ENCODE assay signal across 1 cellular context in genomic region chr2:145729993-145730770, GRCh38.
A peak's percentile ranks its signal among the peaks of the same experiment; 100 is the strongest.
TF ChIP-seq lines count a peak whose summit lies in the region.

No MANE protein-coding gene starts in this region.

TF ChIP-seq in K562, 482 proteins besides CTCF, POLR2A, EP300 and RAD21 (continued from another document and continues in another):
- peak; percentile 84; the same call in 1 of the 2 replicates for TF ChIP-seq NFATC3 (IDR thresholded peaks at IDR 0.05)
- no peak for TF ChIP-seq NFIC (IDR thresholded peaks at IDR 0.05)
- TF ChIP-seq, protein P1, sequence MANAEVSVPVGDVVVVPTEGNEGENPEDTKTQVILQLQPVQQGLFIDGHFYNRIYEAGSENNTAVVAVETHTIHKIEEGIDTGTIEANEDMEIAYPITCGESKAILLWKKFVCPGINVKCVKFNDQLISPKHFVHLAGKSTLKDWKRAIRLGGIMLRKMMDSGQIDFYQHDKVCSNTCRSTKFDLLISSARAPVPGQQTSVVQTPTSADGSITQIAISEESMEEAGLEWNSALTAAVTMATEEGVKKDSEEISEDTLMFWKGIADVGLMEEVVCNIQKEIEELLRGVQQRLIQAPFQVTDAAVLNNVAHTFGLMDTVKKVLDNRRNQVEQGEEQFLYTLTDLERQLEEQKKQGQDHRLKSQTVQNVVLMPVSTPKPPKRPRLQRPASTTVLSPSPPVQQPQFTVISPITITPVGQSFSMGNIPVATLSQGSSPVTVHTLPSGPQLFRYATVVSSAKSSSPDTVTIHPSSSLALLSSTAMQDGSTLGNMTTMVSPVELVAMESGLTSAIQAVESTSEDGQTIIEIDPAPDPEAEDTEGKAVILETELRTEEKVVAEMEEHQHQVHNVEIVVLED (CRISPR knock-in tag; IDR thresholded peaks at IDR 0.05), result no peak
- TF ChIP-seq OTX1 (CRISPR knock-in tag; IDR thresholded peaks at IDR 0.05), result no peak
- TF ChIP-seq ZNF586 (CRISPR knock-in tag; conservative IDR thresholded peaks at IDR 0.05), result no peak
- TF ChIP-seq ZNF124 (CRISPR knock-in tag; IDR thresholded peaks at IDR 0.05), result no peak
- TF ChIP-seq, protein P2, sequence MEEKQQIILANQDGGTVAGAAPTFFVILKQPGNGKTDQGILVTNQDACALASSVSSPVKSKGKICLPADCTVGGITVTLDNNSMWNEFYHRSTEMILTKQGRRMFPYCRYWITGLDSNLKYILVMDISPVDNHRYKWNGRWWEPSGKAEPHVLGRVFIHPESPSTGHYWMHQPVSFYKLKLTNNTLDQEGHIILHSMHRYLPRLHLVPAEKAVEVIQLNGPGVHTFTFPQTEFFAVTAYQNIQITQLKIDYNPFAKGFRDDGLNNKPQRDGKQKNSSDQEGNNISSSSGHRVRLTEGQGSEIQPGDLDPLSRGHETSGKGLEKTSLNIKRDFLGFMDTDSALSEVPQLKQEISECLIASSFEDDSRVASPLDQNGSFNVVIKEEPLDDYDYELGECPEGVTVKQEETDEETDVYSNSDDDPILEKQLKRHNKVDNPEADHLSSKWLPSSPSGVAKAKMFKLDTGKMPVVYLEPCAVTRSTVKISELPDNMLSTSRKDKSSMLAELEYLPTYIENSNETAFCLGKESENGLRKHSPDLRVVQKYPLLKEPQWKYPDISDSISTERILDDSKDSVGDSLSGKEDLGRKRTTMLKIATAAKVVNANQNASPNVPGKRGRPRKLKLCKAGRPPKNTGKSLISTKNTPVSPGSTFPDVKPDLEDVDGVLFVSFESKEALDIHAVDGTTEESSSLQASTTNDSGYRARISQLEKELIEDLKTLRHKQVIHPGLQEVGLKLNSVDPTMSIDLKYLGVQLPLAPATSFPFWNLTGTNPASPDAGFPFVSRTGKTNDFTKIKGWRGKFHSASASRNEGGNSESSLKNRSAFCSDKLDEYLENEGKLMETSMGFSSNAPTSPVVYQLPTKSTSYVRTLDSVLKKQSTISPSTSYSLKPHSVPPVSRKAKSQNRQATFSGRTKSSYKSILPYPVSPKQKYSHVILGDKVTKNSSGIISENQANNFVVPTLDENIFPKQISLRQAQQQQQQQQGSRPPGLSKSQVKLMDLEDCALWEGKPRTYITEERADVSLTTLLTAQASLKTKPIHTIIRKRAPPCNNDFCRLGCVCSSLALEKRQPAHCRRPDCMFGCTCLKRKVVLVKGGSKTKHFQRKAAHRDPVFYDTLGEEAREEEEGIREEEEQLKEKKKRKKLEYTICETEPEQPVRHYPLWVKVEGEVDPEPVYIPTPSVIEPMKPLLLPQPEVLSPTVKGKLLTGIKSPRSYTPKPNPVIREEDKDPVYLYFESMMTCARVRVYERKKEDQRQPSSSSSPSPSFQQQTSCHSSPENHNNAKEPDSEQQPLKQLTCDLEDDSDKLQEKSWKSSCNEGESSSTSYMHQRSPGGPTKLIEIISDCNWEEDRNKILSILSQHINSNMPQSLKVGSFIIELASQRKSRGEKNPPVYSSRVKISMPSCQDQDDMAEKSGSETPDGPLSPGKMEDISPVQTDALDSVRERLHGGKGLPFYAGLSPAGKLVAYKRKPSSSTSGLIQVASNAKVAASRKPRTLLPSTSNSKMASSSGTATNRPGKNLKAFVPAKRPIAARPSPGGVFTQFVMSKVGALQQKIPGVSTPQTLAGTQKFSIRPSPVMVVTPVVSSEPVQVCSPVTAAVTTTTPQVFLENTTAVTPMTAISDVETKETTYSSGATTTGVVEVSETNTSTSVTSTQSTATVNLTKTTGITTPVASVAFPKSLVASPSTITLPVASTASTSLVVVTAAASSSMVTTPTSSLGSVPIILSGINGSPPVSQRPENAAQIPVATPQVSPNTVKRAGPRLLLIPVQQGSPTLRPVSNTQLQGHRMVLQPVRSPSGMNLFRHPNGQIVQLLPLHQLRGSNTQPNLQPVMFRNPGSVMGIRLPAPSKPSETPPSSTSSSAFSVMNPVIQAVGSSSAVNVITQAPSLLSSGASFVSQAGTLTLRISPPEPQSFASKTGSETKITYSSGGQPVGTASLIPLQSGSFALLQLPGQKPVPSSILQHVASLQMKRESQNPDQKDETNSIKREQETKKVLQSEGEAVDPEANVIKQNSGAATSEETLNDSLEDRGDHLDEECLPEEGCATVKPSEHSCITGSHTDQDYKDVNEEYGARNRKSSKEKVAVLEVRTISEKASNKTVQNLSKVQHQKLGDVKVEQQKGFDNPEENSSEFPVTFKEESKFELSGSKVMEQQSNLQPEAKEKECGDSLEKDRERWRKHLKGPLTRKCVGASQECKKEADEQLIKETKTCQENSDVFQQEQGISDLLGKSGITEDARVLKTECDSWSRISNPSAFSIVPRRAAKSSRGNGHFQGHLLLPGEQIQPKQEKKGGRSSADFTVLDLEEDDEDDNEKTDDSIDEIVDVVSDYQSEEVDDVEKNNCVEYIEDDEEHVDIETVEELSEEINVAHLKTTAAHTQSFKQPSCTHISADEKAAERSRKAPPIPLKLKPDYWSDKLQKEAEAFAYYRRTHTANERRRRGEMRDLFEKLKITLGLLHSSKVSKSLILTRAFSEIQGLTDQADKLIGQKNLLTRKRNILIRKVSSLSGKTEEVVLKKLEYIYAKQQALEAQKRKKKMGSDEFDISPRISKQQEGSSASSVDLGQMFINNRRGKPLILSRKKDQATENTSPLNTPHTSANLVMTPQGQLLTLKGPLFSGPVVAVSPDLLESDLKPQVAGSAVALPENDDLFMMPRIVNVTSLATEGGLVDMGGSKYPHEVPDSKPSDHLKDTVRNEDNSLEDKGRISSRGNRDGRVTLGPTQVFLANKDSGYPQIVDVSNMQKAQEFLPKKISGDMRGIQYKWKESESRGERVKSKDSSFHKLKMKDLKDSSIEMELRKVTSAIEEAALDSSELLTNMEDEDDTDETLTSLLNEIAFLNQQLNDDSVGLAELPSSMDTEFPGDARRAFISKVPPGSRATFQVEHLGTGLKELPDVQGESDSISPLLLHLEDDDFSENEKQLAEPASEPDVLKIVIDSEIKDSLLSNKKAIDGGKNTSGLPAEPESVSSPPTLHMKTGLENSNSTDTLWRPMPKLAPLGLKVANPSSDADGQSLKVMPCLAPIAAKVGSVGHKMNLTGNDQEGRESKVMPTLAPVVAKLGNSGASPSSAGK (IDR thresholded peaks at IDR 0.05), result peak; percentile 90
- TF ChIP-seq PPARD (CRISPR knock-in tag; IDR thresholded peaks at IDR 0.05), result no peak
- TF ChIP-seq ZNF212 (CRISPR knock-in tag; IDR thresholded peaks at IDR 0.05), result no peak
- TF ChIP-seq BDP1 (IDR thresholded peaks at IDR 0.05; ENCODE audit: insufficient read depth, insufficient read length), result no peak
- no peak for TF ChIP-seq HSF4 (CRISPR knock-in tag; IDR thresholded peaks at IDR 0.05; ENCODE audit: borderline replicate concordance)
- no peak for TF ChIP-seq SMARCA5 (IDR thresholded peaks at IDR 0.05)
- TF ChIP-seq NR2C2 (CRISPR knock-in tag; IDR thresholded peaks at IDR 0.05), result no peak
- TF ChIP-seq NR2C2 (tag; IDR thresholded peaks at IDR 0.05), result no peak
- no peak for TF ChIP-seq CBX1 (IDR thresholded peaks at IDR 0.05; ENCODE audit: low read depth)
- TF ChIP-seq CBX3 (IDR thresholded peaks at IDR 0.05; ENCODE audit: borderline replicate concordance in 1 of 2, low read length in 2 of 2), result peak in 1 of 2 experiments; percentile 22; a peak in 1 of 3 replicates
- no peak for TF ChIP-seq HBP1 (CRISPR knock-in tag; IDR thresholded peaks at IDR 0.05)
- peak; percentile 88 for TF ChIP-seq TCF3 (CRISPR knock-in tag; IDR thresholded peaks at IDR 0.05)
- TF ChIP-seq TAL1 (IDR thresholded peaks at IDR 0.05), result peak; percentile 77
- TF ChIP-seq NFYB (IDR thresholded peaks at IDR 0.05; ENCODE audit: extremely low read depth, insufficient read length), result no peak
- TF ChIP-seq YY1 (IDR thresholded peaks at IDR 0.05; ENCODE audit: borderline replicate concordance in 1 of 3, control insufficient read depth in 1 of 3, extremely low read depth in 1 of 3, insufficient read depth in 3 of 3, insufficient read length in 1 of 3, insufficient replicate concordance in 2 of 3, low read depth in 1 of 3, low read length in 2 of 3), result no peak
- no peak for TF ChIP-seq CGGBP1 (CRISPR knock-in tag; IDR thresholded peaks at IDR 0.05)
- 0 out of 2 replicates have a peak, but pooled peaks have one; percentile 43 for TF ChIP-seq SMARCC2 (IDR thresholded peaks at IDR 0.05; ENCODE audit: low read depth)
- no peak for TF ChIP-seq XRCC3 (IDR thresholded peaks at IDR 0.05)
- TF ChIP-seq KDM1A (IDR thresholded peaks at IDR 0.05), result peak; percentile 60 to 62
- TF ChIP-seq PCBP2 (IDR thresholded peaks at IDR 0.05; ENCODE audit: low read depth, low read length, poor library complexity, severe bottlenecking), result no peak
- TF ChIP-seq ETV6 (IDR thresholded peaks at IDR 0.05; ENCODE audit: borderline replicate concordance in 1 of 2, low read depth in 2 of 2, low read length in 1 of 2), result no peak
- no peak for TF ChIP-seq ETV6 (CRISPR knock-in tag; IDR thresholded peaks at IDR 0.05; ENCODE audit: borderline replicate concordance)
- peak; percentile 63; the same call in 1 of the 2 replicates for TF ChIP-seq POLR2AphosphoS5 (IDR thresholded peaks at IDR 0.05; ENCODE audit: control insufficient read depth, insufficient read depth, low read depth, low read length)
- TF ChIP-seq, protein P3, sequence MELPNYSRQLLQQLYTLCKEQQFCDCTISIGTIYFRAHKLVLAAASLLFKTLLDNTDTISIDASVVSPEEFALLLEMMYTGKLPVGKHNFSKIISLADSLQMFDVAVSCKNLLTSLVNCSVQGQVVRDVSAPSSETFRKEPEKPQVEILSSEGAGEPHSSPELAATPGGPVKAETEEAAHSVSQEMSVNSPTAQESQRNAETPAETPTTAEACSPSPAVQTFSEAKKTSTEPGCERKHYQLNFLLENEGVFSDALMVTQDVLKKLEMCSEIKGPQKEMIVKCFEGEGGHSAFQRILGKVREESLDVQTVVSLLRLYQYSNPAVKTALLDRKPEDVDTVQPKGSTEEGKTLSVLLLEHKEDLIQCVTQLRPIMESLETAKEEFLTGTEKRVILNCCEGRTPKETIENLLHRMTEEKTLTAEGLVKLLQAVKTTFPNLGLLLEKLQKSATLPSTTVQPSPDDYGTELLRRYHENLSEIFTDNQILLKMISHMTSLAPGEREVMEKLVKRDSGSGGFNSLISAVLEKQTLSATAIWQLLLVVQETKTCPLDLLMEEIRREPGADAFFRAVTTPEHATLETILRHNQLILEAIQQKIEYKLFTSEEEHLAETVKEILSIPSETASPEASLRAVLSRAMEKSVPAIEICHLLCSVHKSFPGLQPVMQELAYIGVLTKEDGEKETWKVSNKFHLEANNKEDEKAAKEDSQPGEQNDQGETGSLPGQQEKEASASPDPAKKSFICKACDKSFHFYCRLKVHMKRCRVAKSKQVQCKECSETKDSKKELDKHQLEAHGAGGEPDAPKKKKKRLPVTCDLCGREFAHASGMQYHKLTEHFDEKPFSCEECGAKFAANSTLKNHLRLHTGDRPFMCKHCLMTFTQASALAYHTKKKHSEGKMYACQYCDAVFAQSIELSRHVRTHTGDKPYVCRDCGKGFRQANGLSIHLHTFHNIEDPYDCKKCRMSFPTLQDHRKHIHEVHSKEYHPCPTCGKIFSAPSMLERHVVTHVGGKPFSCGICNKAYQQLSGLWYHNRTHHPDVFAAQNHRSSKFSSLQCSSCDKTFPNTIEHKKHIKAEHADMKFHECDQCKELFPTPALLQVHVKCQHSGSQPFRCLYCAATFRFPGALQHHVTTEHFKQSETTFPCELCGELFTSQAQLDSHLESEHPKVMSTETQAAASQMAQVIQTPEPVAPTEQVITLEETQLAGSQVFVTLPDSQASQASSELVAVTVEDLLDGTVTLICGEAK (IDR thresholded peaks at IDR 0.05), result no peak
- TF ChIP-seq, protein P3 (CRISPR knock-in tag; IDR thresholded peaks at IDR 0.05), result no peak
- no peak for TF ChIP-seq POLR2B (IDR thresholded peaks at IDR 0.05; ENCODE audit: low read depth, partially characterized antibody)
- no peak for TF ChIP-seq ZNF146 (CRISPR knock-in tag; IDR thresholded peaks at IDR 0.05; ENCODE audit: unreplicated experiment)
- TF ChIP-seq ETV1 (tag; conservative IDR thresholded peaks at IDR 0.05; ENCODE audit: low read depth), result 0 out of 2 replicates have a peak, but pooled peaks have one; percentile 9
- TF ChIP-seq HMG20A (CRISPR knock-in tag; conservative IDR thresholded peaks at IDR 0.05), result no peak
- TF ChIP-seq HNRNPH1 (optimal IDR thresholded peaks at IDR 0.05; ENCODE audit: low read depth, low read length), result no peak
- no peak for TF ChIP-seq RBM25 (IDR thresholded peaks at IDR 0.05; ENCODE audit: low read depth, low read length, severe bottlenecking)
- no peak for TF ChIP-seq MCM5 (IDR thresholded peaks at IDR 0.05; ENCODE audit: low read depth)
- no peak for TF ChIP-seq STAG1 (CRISPR knock-in tag; IDR thresholded peaks at IDR 0.05; ENCODE audit: borderline replicate concordance)
- TF ChIP-seq NCOA4 (IDR thresholded peaks at IDR 0.05; ENCODE audit: partially characterized antibody), result no peak
- no peak for TF ChIP-seq MYNN (IDR thresholded peaks at IDR 0.05)
- no peak for TF ChIP-seq MYNN (CRISPR knock-in tag; IDR thresholded peaks at IDR 0.05)
